ENCODE assay signal across 7 cellular contexts in the genomic region with DNA sequence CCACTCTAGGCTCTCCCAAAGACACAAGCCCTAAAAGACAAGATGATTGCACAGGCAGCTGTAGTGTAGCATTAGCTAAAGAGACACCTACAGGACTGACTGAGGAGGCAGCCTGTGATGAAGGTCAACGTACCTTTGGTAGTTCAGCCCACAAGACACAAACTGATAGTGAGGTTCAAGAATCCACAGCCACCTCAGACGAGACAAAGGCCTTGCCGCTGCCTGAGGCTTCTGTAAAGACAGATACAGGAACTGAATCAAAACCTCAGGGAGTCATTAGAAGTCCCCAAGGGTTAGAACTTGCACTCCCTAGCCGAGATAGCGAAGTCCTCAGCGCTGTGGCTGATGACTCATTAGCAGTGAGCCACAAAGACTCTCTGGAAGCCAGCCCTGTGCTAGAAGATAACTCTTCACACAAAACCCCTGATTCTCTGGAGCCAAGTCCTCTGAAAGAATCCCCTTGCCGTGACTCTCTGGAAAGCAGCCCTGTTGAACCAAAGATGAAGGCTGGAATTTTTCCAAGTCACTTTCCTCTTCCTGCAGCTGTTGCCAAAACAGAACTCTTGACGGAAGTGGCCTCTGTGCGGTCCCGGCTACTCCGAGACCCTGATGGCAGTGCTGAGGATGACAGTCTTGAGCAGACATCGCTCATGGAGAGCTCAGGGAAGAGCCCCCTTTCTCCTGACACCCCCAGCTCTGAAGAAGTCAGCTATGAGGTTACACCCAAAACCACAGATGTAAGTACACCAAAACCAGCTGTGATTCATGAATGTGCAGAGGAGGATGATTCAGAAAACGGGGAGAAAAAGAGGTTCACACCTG.
A peak's percentile ranks its signal among the peaks of the same experiment; 100 is the strongest.
DNase-seq lines count a peak whose midpoint lies in the region; ATAC-seq and TF ChIP-seq lines count a peak whose summit lies in the region.

No MANE protein-coding gene starts in this region.

- no peaks in the 10 kb centered on the region for H3F3A ChIP-seq in PC-3 (ENCODE audit: low read length, unreplicated experiment)

- H3K9me3 ChIP-seq in PC-3 (ENCODE audit: low read length) (no peaks in the 10 kb centered on the region), heart right ventricle (peaks cover 0 to 7% (median 0%) of the 10 kb centered on the region in 11 donors)

- H3K9me2 ChIP-seq in PC-3 (replicated peaks; ENCODE audit: low read length): no peaks in the 10 kb centered on the region

- ATAC-seq in GM18861 (IDR thresholded peaks at IDR 0.05; ENCODE audit: unreplicated experiment) (peak; percentile 99), HG02938 (IDR thresholded peaks at IDR 0.05; ENCODE audit: unreplicated experiment) (peak; percentile 98), PC-3 (peak; percentile 96), heart right ventricle (peak; percentile 68 to 91 (median 86))

- DNase-seq in PC-3: peak; percentile 86
- DNase-seq in activated T-cell treated with anti-CD3 and anti-CD28 coated beads, Interleukin-2, amount 50 U/mL, for 48 hours: peak; percentile 77 to 81
- DNase-seq in heart right ventricle: peak; percentile 22 to 40
- peak; percentile 78 for DNase-seq in stimulated activated CD4-positive, alpha-beta T cell treated with anti-CD3 and anti-CD28 coated beads, Interleukin-4, amount 100 ng/mL, for 24 hours
- DNase-seq in NCI-H1417 (lab: John Stamatoyannopoulos, UW): no peak

- peak overlapping the region; percentile 57; the same call in 1 of the 2 replicates for H2AFZ ChIP-seq in PC-3 (ENCODE audit: low read length)

- H3K9ac ChIP-seq in PC-3 (ENCODE audit: low read length): peak overlapping the region; percentile 24; the same call in 1 of the 2 replicates

- 33 to 42% methylated on average over 13 of the region's 13 CpGs for WGBS in heart right ventricle, 2 donors

- peak overlapping the region; percentile 77 for H3K4me2 ChIP-seq in PC-3 (ENCODE audit: low read length)

- H3K4me3 ChIP-seq in PC-3 (ENCODE audit: low read length) (peak overlapping the region; percentile 43; the same call in 1 of the 2 replicates), heart right ventricle (peak overlapping the region in 4 of 10 donors; percentile 11 to 31 (median 21))

- H3K79me2 ChIP-seq in PC-3 (ENCODE audit: low read length): no peaks in the 10 kb centered on the region

- CTCF ChIA-PET in PC-3 (lab: Charles Lee): interaction anchor here (0.5 kb wide), 1 partner anchor 657 kb away, joined by 3 read pairs; no protein-coding TSS in a partner anchor

- H3K27me3 ChIP-seq in PC-3 (ENCODE audit: low read length): no peaks in the 10 kb centered on the region
- H3K27me3 ChIP-seq in heart right ventricle: no peaks in the 10 kb centered on the region

- H4K20me1 ChIP-seq in PC-3 (ENCODE audit: low read length): no peaks in the 10 kb centered on the region

- POLR2A ChIA-PET in PC-3 (lab: Charles Lee; ENCODE audit: unreplicated experiment): no interaction called here

- intact Hi-C loops in PC-3 (cut with micrococcal nuclease): no loop called here
- intact Hi-C loops in heart right ventricle (cut with DNase I): no loop called here

- H3K36me3 ChIP-seq in PC-3 (ENCODE audit: low read depth, low read length) (no peaks in the 10 kb centered on the region), heart right ventricle (peaks cover 0 to 45% (median 0%) of the 10 kb centered on the region in 9 donors)

- peak; percentile 43 for TF ChIP-seq CTCF in PC-3 (conservative IDR thresholded peaks at IDR 0.05; ENCODE audit: low read depth, low read length)
- TF ChIP-seq CTCF in heart right ventricle (IDR thresholded peaks at IDR 0.05): peak in 1 of 9 donors; percentile 17

- no TSS peak for BruUV-seq in PC-3 (replicated peaks; lab: Mats Ljungman, UMichigan)

- H3K4me1 ChIP-seq in PC-3 (ENCODE audit: insufficient read depth, low read length) (peaks cover 18% of the 10 kb centered on the region), heart right ventricle (peaks cover 0 to 16% (median 12%) of the 10 kb centered on the region in 9 donors)

- peak overlapping the region; percentile 84 for H3K27ac ChIP-seq in PC-3 (ENCODE audit: low read length)
- H3K27ac ChIP-seq in heart right ventricle: peak overlapping the region in 5 of 10 donors; percentile 18 to 39 (median 28)

Comparison
In these comparisons a context has a peak if more than half of its experiments do, and no peak if none do; other contexts are left out.
1. DNase-seq: peak in PC-3 (single experiment), activated T-cell treated with anti-CD3 and anti-CD28 coated beads, Interleukin-2, amount 50 U/mL, for 48 hours (2 of 2), heart right ventricle (2 of 2) and stimulated activated CD4-positive, alpha-beta T cell treated with anti-CD3 and anti-CD28 coated beads, Interleukin-4, amount 100 ng/mL, for 24 hours (single experiment); none in NCI-H1417 (0 of 3).
2. Peak in every context shown above with its lines, with median percentiles within 50 percentile points of each other: ATAC-seq.